ENCODE assay signal across 1 cellular context in genomic region chr14:104793703-104793959, GRCh38.
TF ChIP-seq lines count a peak whose summit lies in the region.

No MANE protein-coding gene starts in this region.

TF ChIP-seq in HEK293T, 16 proteins besides CTCF, POLR2A, EP300 and RAD21 (continued from another document):
- TF ChIP-seq PKNOX1 (IDR thresholded peaks at IDR 0.05): no peak
